In the genomic region with DNA sequence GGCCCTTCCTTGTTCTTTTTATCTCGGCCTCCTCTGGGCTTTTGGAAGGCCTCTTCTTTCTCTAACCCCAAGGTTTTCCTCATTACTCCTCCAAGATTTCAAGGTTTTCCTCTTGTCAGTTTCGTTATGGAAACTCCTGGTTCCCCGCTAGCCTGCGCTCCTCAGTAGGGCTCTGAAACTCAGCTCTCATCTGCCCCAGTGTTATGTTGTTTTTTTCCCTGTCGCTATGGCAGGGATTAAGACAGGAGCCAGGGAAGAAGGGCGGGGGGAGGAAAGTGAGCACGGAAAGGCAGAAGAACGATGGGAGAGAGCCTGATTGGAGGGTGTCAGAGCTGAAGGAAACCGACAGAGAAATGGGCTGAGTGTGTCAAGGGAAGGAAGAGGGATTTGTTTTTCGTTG, we compare ENCODE assay signal across 9 cellular contexts. TPM values are rescaled to one million over a fixed set of nuclear protein-coding genes. Genes with fewer than 3 reads are reported as not detected.
DNase-seq lines count a peak whose midpoint lies in the region; ATAC-seq and TF ChIP-seq lines count a peak whose summit lies in the region.
"Had no signal": no experiment of that assay in that cellular context is flagged by ENCODE, and none has a peak within 500 bp of the region (broad histone marks: within the 10 kb centered on the region; RNA-seq: fewer than 3 reads in every experiment).

No MANE protein-coding gene starts in this region.

- peak overlapping the region in 1 of 2 donors; percentile 66 for H3K27ac Mint-ChIP-seq in activated naive CD4-positive, alpha-beta T cell treated with anti-CD3 and anti-CD28 coated beads, Interleukin-2, amount 50 U/mL, for 72 hours
- H3K27ac Mint-ChIP-seq: activated CD8-positive, alpha-beta memory T cell treated with anti-CD3 and anti-CD28 coated beads, Interleukin-2, amount 10 ng/mL, durations not matched to agents 7 days and 5 days had no signal

- H3K27me3 ChIP-seq in HUES6 (ENCODE audit: control insufficient read depth, insufficient read depth, low read length) = no peaks in the 10 kb centered on the region
- H3K27me3 ChIP-seq in left lung = no peaks in the 10 kb centered on the region
- no peaks in the 10 kb centered on the region for H3K27me3 ChIP-seq in stomach

- H3K36me3 ChIP-seq in HUES6 (ENCODE audit: control insufficient read depth, insufficient read depth, low read length) (no peaks in the 10 kb centered on the region), left lung (no peaks in the 10 kb centered on the region), stomach (no peaks in the 10 kb centered on the region)

- no peak for TF ChIP-seq POLR2A in stomach (IDR thresholded peaks at IDR 0.05)

- no peak overlapping the region for H3K27ac ChIP-seq in HUES6 (ENCODE audit: low read depth, low read length)
- H3K27ac ChIP-seq in left lung = peak overlapping the region; percentile 61 to 70
- H3K27ac ChIP-seq in stomach = peak overlapping the region; percentile 38 to 88 (median 83)

- TF ChIP-seq CTCF in left lung (IDR thresholded peaks at IDR 0.05) (no peak), stomach (IDR thresholded peaks at IDR 0.05) (no peak)

- TF ChIP-seq EP300 in stomach (IDR thresholded peaks at IDR 0.05) = no peak

- ATAC-seq in left lung (peak; percentile 32), GM21390 (IDR thresholded peaks at IDR 0.05; ENCODE audit: unreplicated experiment) (no peak), HG03025 (IDR thresholded peaks at IDR 0.05; ENCODE audit: low FRiP score, unreplicated experiment) (no peak)
- ATAC-seq in activated naive CD4-positive, alpha-beta T cell treated with anti-CD3 and anti-CD28 coated beads, Interleukin-2, amount 50 U/mL, for 72 hours = no peak
- ATAC-seq: activated CD8-positive, alpha-beta memory T cell treated with anti-CD3 and anti-CD28 coated beads, Interleukin-2, amount 10 ng/mL, durations not matched to agents 7 days and 5 days had no signal

- intact Hi-C loops in left lung (cut with DNase I) = no loop called here
- intact Hi-C loops in stomach (cut with DNase I; ENCODE audit: low total_unique reads) = no loop called here

- no peaks in the 10 kb centered on the region for H3K36me3 Mint-ChIP-seq in activated naive CD4-positive, alpha-beta T cell treated with anti-CD3 and anti-CD28 coated beads, Interleukin-2, amount 50 U/mL, for 72 hours
- H3K36me3 Mint-ChIP-seq: activated CD8-positive, alpha-beta memory T cell treated with anti-CD3 and anti-CD28 coated beads, Interleukin-2, amount 10 ng/mL, durations not matched to agents 7 days and 5 days had no signal

- DNase-seq in dedifferentiated amniotic fluid mesenchymal stem cell (ENCODE audit: extremely low spot score) (peak; percentile 53), left lung (no peak), stomach (no peak), NCI-H146 (lab: John Stamatoyannopoulos, UW) (no peak)
- DNase-seq in activated naive CD4-positive, alpha-beta T cell treated with anti-CD3 and anti-CD28 coated beads, Interleukin-2, amount 50 U/mL, for 72 hours (ENCODE audit: low spot score in 2 of 2) = no peak
- DNase-seq: activated CD8-positive, alpha-beta memory T cell treated with anti-CD3 and anti-CD28 coated beads, Interleukin-2, amount 10 ng/mL, durations not matched to agents 7 days and 5 days had no signal

- 45 to 67% (median 60%) methylated on average over 10 of the region's 10 CpGs for WGBS in stomach, 5 donors

- H3K4me3 ChIP-seq in HUES6 (ENCODE audit: low read depth, low read length) (no peak overlapping the region), left lung (no peak overlapping the region), stomach (no peak overlapping the region)

- peaks cover 20% of the 10 kb centered on the region for H3K4me1 ChIP-seq in HUES6 (ENCODE audit: control insufficient read depth, insufficient read depth, low read length)
- peaks cover 15 to 25% of the 10 kb centered on the region in 2 donors for H3K4me1 ChIP-seq in left lung
- H3K4me1 ChIP-seq in stomach = peaks cover 18 to 26% (median 25%) of the 10 kb centered on the region in 4 donors

- H3K9ac ChIP-seq in HUES6 (ENCODE audit: low read length) = peak overlapping the region; percentile 19

- H3K9me3 Mint-ChIP-seq in activated naive CD4-positive, alpha-beta T cell treated with anti-CD3 and anti-CD28 coated beads, Interleukin-2, amount 50 U/mL, for 72 hours = peaks cover 0 to 5% of the 10 kb centered on the region in 2 donors

- H3K9me3 ChIP-seq in HUES6 (ENCODE audit: control insufficient read depth, insufficient read depth, low read depth, low read length) (peaks cover 11% of the 10 kb centered on the region), left lung (no peaks in the 10 kb centered on the region), stomach (peaks cover 0 to 5% (median 0%) of the 10 kb centered on the region in 4 donors)

RNA-seq across cellular contexts. Expression of a gene that starts 26.5 kb away (rescaled TPM):
- 10 to 100 TPM; 56.8 to 57.6 TPM for total RNA-seq in left lung
- total RNA-seq in stomach = 100 to 1,000 TPM in 1 of 5 donors, 10 to 100 TPM in 4; 10.3 to 145 (median 21.6) TPM
- 10 to 100 TPM; 18.5 to 82.5 (median 41.5) TPM for polyA plus RNA-seq in stomach
- total RNA-seq in activated naive CD4-positive, alpha-beta T cell treated with anti-CD3 and anti-CD28 coated beads, Interleukin-2, amount 50 U/mL, for 72 hours = 1 to 10 TPM in 1 of 2 donors, under 1 TPM in 1; 0.46 to 2.0 TPM
